In genomic region chr11:114586797-114587196, GRCh38 we compare ENCODE assay signal across 20 cellular contexts. TPM values are rescaled to one million over a fixed set of nuclear protein-coding genes. Genes with fewer than 3 reads are reported as not detected.
DNase-seq lines count a peak whose midpoint lies in the region; ATAC-seq and TF ChIP-seq lines count a peak whose summit lies in the region.
"Had no signal": no experiment of that assay in that cellular context is flagged by ENCODE, and none has a peak within 500 bp of the region (broad histone marks: within the 10 kb centered on the region; RNA-seq: fewer than 3 reads in every experiment).

No MANE protein-coding gene starts in this region.

- H3K27me3 Mint-ChIP-seq in natural killer cell (ENCODE audit: low read depth in 2 of 2): peaks cover 2 to 3% of the 10 kb centered on the region in 2 donors
- H3K27me3 Mint-ChIP-seq: activated B cell treated with CpG ODN at 0.5 μM for 24 hours had no signal

- no peaks in the 10 kb centered on the region for H3K27me3 ChIP-seq in Panc1 (ENCODE audit: control insufficient read depth, insufficient read depth, low read length)
- H3K27me3 ChIP-seq: thyroid gland had no signal

- DNase-seq in AG09309 (ENCODE audit: low read depth) (no peak), HCEC 1CT (peak; percentile 2), Panc1 (ENCODE audit: low read depth, low spot score) (no peak), fibroblast of mammary gland (ENCODE audit: low read depth) (peak; percentile 14), hippocampal formation (lab: John Stamatoyannopoulos, UW) (no peak), natural killer cell (no peak), D341Med (ENCODE audit: low spot score) (no peak)
- DNase-seq in activated CD4-positive, CD25-positive, alpha-beta regulatory T cell treated with anti-CD3 and anti-CD28 coated beads, Interleukin-2, amount 50 U/mL, for 72 hours: no peak
- DNase-seq: activated B cell treated with CpG ODN at 0.5 μM for 24 hours; activated gamma-delta T cell treated with Interleukin-2 at 50 U/mL for 16 hours; DMS 273 treated with DMSO at 0.1 percent for 48 hours; foreskin melanocyte; H7; NCI-H1417 treated with DMSO at 0.1 percent for 48 hours; NCI-H226; stimulated activated CD4-positive, alpha-beta T cell treated with anti-CD3 and anti-CD28 coated beads, Interleukin-4, amount 100 ng/mL, for 1 hour; thyroid gland had no signal

- peaks cover 14 to 19% of the 10 kb centered on the region in 2 donors for H3K9me3 Mint-ChIP-seq in natural killer cell

- no peaks in the 10 kb centered on the region for H3K4me1 Mint-ChIP-seq in natural killer cell
- H3K4me1 Mint-ChIP-seq: activated B cell treated with CpG ODN at 0.5 μM for 24 hours had no signal

- peaks cover 7% of the 10 kb centered on the region for H3K36me3 Mint-ChIP-seq in natural killer cell

- H3K36me3 ChIP-seq in Panc1 (ENCODE audit: control insufficient read depth, insufficient read depth, low read length): no peaks in the 10 kb centered on the region
- H3K36me3 ChIP-seq: thyroid gland had no signal

- no peaks in the 10 kb centered on the region for H3K9me3 ChIP-seq in Panc1 (ENCODE audit: control insufficient read depth, insufficient read depth, low read depth, low read length)
- H3K9me3 ChIP-seq: thyroid gland had no signal

- in situ Hi-C loops in Panc1 (cut with HindIII; ENCODE audit: low pct_unique_long_range_greater_than_20kb, low sequenced_read_pairs): no loop called here

- no peaks in the 10 kb centered on the region for H3K4me1 ChIP-seq in Panc1 (ENCODE audit: control insufficient read depth, insufficient read depth, low read length)
- H3K4me1 ChIP-seq: thyroid gland had no signal

- CTCF ChIA-PET in Panc1 (lab: Charles Lee): no interaction called here

- no peak overlapping the region for H3K4me3 Mint-ChIP-seq in natural killer cell
- H3K4me3 Mint-ChIP-seq: activated B cell treated with CpG ODN at 0.5 μM for 24 hours had no signal

- TF ChIP-seq CTCF in AG09309 (IDR thresholded peaks at IDR 0.05; ENCODE audit: control insufficient read depth, insufficient read depth, low read depth, low read length, missing control alignments) (peak; percentile 45), Panc1 (IDR thresholded peaks at IDR 0.05) (peak; percentile 47), fibroblast of mammary gland (conservative IDR thresholded peaks at IDR 0.05; ENCODE audit: control insufficient read depth, insufficient read depth, low read depth, low read length) (peak; percentile 25), natural killer cell (IDR thresholded peaks at IDR 0.05) (no peak)

- no peak overlapping the region for H3K27ac Mint-ChIP-seq in natural killer cell
- H3K27ac Mint-ChIP-seq: activated B cell treated with CpG ODN at 0.5 μM for 24 hours had no signal

- H3K4me3 ChIP-seq in AG09309 (ENCODE audit: control insufficient read depth, low read depth, low read length): no peak overlapping the region
- H3K4me3 ChIP-seq in Panc1 (ENCODE audit: low read depth in 2 of 2, low read length in 2 of 2): no peak overlapping the region
- H3K4me3 ChIP-seq in fibroblast of mammary gland (ENCODE audit: control insufficient read depth, low read depth, low read length): no peak overlapping the region
- H3K4me3 ChIP-seq: lung, thyroid gland had no signal

- intact Hi-C loops in Panc1 (cut with micrococcal nuclease; ENCODE audit: unreplicated experiment) (loop anchor here (10.0 kb wide), 1 partner anchor 242 kb away; no protein-coding TSS in a partner anchor), natural killer cell (cut with micrococcal nuclease) (no loop called here)

- H3K27ac ChIP-seq in Panc1 (ENCODE audit: low read length): no peak overlapping the region
- H3K27ac ChIP-seq: thyroid gland had no signal

- no TSS peak for BruUV-seq in Panc1 (replicated peaks; lab: Mats Ljungman, UMichigan)

- POLR2A ChIA-PET in Panc1 (lab: Charles Lee): no interaction called here

- ATAC-seq in Panc1: no peak
- no peak for ATAC-seq in natural killer cell

RNA-seq across cellular contexts. Expression of gene NXPE4, which starts 8.8 kb away (rescaled TPM):
- not detected for total RNA-seq in Panc1 (2021; ENCODE audit: unreplicated experiment)
- not detected for polyA plus RNA-seq in Panc1 (2012; ENCODE audit: insufficient read length)
- not detected for total RNA-seq in natural killer cell
- total RNA-seq: activated B cell treated with CpG ODN at 0.5 μM for 24 hours, astrocyte, H7, lung, thyroid gland had no signal
- polyA plus RNA-seq: lung, neural cell had no signal

RNA-seq across cellular contexts. Expression of gene NXPE1, which starts 27.1 kb away (rescaled TPM):
- total RNA-seq in Panc1 (2021; ENCODE audit: unreplicated experiment): not detected
- polyA plus RNA-seq in Panc1 (2012; ENCODE audit: insufficient read length): not detected
- total RNA-seq in natural killer cell: not detected
- total RNA-seq: activated B cell treated with CpG ODN at 0.5 μM for 24 hours, astrocyte, H7, lung, thyroid gland had no signal
- polyA plus RNA-seq: lung, neural cell had no signal

Comparison
In these comparisons a context has a peak if more than half of its experiments do, and no peak if none do; other contexts are left out.
1. DNase-seq: peak in HCEC 1CT (single experiment) and fibroblast of mammary gland (single experiment); none in AG09309 (single experiment), Panc1 (single experiment), activated CD4-positive, CD25-positive, alpha-beta regulatory T cell treated with anti-CD3 and anti-CD28 coated beads, Interleukin-2, amount 50 U/mL, for 72 hours (single experiment), hippocampal formation (0 of 2), natural killer cell (single experiment) and D341Med (single experiment).